ENCODE assay signal across 8 cellular contexts in genomic region chr20:34871966-34872603, GRCh38. TPM values are rescaled to one million over a fixed set of nuclear protein-coding genes. Genes with fewer than 3 reads are reported as not detected.
DNase-seq lines count a peak whose midpoint lies in the region; TF ChIP-seq lines count a peak whose summit lies in the region.

No MANE protein-coding gene starts in this region.

- H3K27me3 ChIP-seq in layer of hippocampus (ENCODE audit: control insufficient read depth, insufficient read depth, low read length) (no peaks in the 10 kb centered on the region), suprapubic skin (no peaks in the 10 kb centered on the region)

- WGBS in suprapubic skin = 38% methylated on average over 10 of the region's 10 CpGs

- no peaks in the 10 kb centered on the region for H3K36me3 ChIP-seq in suprapubic skin

- intact Hi-C loops in activated CD4-positive, alpha-beta T cell treated with anti-CD3 and anti-CD28 coated beads, Interleukin-2, amount 10 ng/mL, durations not matched to agents 24 days and 14 days (cut with micrococcal nuclease) = loop anchor here (1.0 to 5.0 kb wide), 4 partner anchors 47 to 405 kb away; partner anchors contain the start of genes MMP24OS, NCOA6 and TRPC4AP

- H3K4me3 ChIP-seq in suprapubic skin = peak overlapping the region; percentile 68

- peak overlapping the region; percentile 94 for H3K4me3 Mint-ChIP-seq in activated CD4-positive, alpha-beta T cell treated with anti-CD3 and anti-CD28 coated beads, Interleukin-2, amount 10 ng/mL, durations not matched to agents 24 days and 14 days
- H3K4me3 Mint-ChIP-seq in activated naive CD8-positive, alpha-beta T cell treated with anti-CD3 and anti-CD28 coated beads for 36 hours = peak overlapping the region; percentile 76

- peak overlapping the region; percentile 81 for H3K27ac Mint-ChIP-seq in activated CD4-positive, alpha-beta T cell treated with anti-CD3 and anti-CD28 coated beads, Interleukin-2, amount 10 ng/mL, durations not matched to agents 24 days and 14 days
- peak overlapping the region; percentile 32 for H3K27ac Mint-ChIP-seq in activated naive CD8-positive, alpha-beta T cell treated with anti-CD3 and anti-CD28 coated beads for 36 hours

- no peak for TF ChIP-seq POLR2A in suprapubic skin (IDR thresholded peaks at IDR 0.05)

- peaks cover 4% of the 10 kb centered on the region for H3K36me3 Mint-ChIP-seq in activated CD4-positive, alpha-beta T cell treated with anti-CD3 and anti-CD28 coated beads, Interleukin-2, amount 10 ng/mL, durations not matched to agents 24 days and 14 days (ENCODE audit: low read depth)
- H3K36me3 Mint-ChIP-seq in activated naive CD8-positive, alpha-beta T cell treated with anti-CD3 and anti-CD28 coated beads for 36 hours = peaks cover 5% of the 10 kb centered on the region

- H3K27me3 Mint-ChIP-seq in activated CD4-positive, alpha-beta T cell treated with anti-CD3 and anti-CD28 coated beads, Interleukin-2, amount 10 ng/mL, durations not matched to agents 24 days and 14 days = no peaks in the 10 kb centered on the region
- H3K27me3 Mint-ChIP-seq in activated naive CD8-positive, alpha-beta T cell treated with anti-CD3 and anti-CD28 coated beads for 36 hours = no peaks in the 10 kb centered on the region

- H3K27ac ChIP-seq in layer of hippocampus (ENCODE audit: low read depth, low read length) (peak overlapping the region; percentile 77), suprapubic skin (no peak overlapping the region)

- DNase-seq in activated CD4-positive, alpha-beta T cell treated with anti-CD3 and anti-CD28 coated beads, Interleukin-2, amount 10 ng/mL, durations not matched to agents 24 days and 14 days = no peak
- DNase-seq in activated CD4-positive, alpha-beta T cell treated with anti-CD3 and anti-CD28 coated beads for 48 hours = no peak
- no peak for DNase-seq in activated naive CD8-positive, alpha-beta T cell treated with anti-CD3 and anti-CD28 coated beads for 36 hours
- no peak for DNase-seq in suprapubic skin (ENCODE audit: low spot score in 2 of 2)
- DNase-seq in NCI-H345 (lab: John Stamatoyannopoulos, UW) = no peak
- no peak for DNase-seq in HUDEP-2 (lab: John Stamatoyannopoulos, UW; ENCODE audit: unreplicated experiment in 76 of 76)
- DNase-seq in 8988T = no peak

- no peaks in the 10 kb centered on the region for H3K9me3 ChIP-seq in suprapubic skin

- H3K4me1 ChIP-seq in suprapubic skin = peaks cover 37% of the 10 kb centered on the region

- no peaks in the 10 kb centered on the region for H3K9me3 Mint-ChIP-seq in activated CD4-positive, alpha-beta T cell treated with anti-CD3 and anti-CD28 coated beads, Interleukin-2, amount 10 ng/mL, durations not matched to agents 24 days and 14 days
- H3K9me3 Mint-ChIP-seq in activated naive CD8-positive, alpha-beta T cell treated with anti-CD3 and anti-CD28 coated beads for 36 hours = no peaks in the 10 kb centered on the region

- TF ChIP-seq EP300 in suprapubic skin (IDR thresholded peaks at IDR 0.05) = no peak

- TF ChIP-seq CTCF in suprapubic skin (IDR thresholded peaks at IDR 0.05) = no peak

- H3K4me1 Mint-ChIP-seq in activated CD4-positive, alpha-beta T cell treated with anti-CD3 and anti-CD28 coated beads, Interleukin-2, amount 10 ng/mL, durations not matched to agents 24 days and 14 days = peaks cover 55% of the 10 kb centered on the region
- peaks cover 50% of the 10 kb centered on the region for H3K4me1 Mint-ChIP-seq in activated naive CD8-positive, alpha-beta T cell treated with anti-CD3 and anti-CD28 coated beads for 36 hours

RNA-seq across cellular contexts. Expression of gene GGT7, which starts 0.6 kb away (rescaled TPM):
- total RNA-seq in activated CD4-positive, alpha-beta T cell treated with anti-CD3 and anti-CD28 coated beads, Interleukin-2, amount 10 ng/mL, durations not matched to agents 24 days and 14 days = 12.8 and 14.8 TPM in 2 replicates
- total RNA-seq in activated naive CD8-positive, alpha-beta T cell treated with anti-CD3 and anti-CD28 coated beads for 36 hours = 10 to 100 TPM; 10.5 to 10.9 TPM
- total RNA-seq in suprapubic skin = 10 to 100 TPM in 3 of 4 donors, 1 to 10 TPM in 1; 4.3 to 13.1 (median 11.1) TPM

RNA-seq across cellular contexts. Expression of gene ACSS2, which starts 4.3 kb away (rescaled TPM):
- 44.8 and 54.4 TPM in 2 replicates for total RNA-seq in activated CD4-positive, alpha-beta T cell treated with anti-CD3 and anti-CD28 coated beads, Interleukin-2, amount 10 ng/mL, durations not matched to agents 24 days and 14 days
- total RNA-seq in activated naive CD8-positive, alpha-beta T cell treated with anti-CD3 and anti-CD28 coated beads for 36 hours = 10 to 100 TPM in 1 of 2 experiments, 1 to 10 TPM in 1; 8.7 to 11.0 TPM
- total RNA-seq in suprapubic skin = 100 to 1,000 TPM in 1 of 4 donors, 10 to 100 TPM in 3; 58.9 to 114 (median 85.3) TPM

RNA-seq across cellular contexts. Expression of gene NCOA6, which starts 46.6 kb away (rescaled TPM):
- total RNA-seq in activated CD4-positive, alpha-beta T cell treated with anti-CD3 and anti-CD28 coated beads, Interleukin-2, amount 10 ng/mL, durations not matched to agents 24 days and 14 days = 25.1 and 26.8 TPM in 2 replicates
- total RNA-seq in activated naive CD8-positive, alpha-beta T cell treated with anti-CD3 and anti-CD28 coated beads for 36 hours = 10 to 100 TPM; 17.3 to 19.5 TPM
- 10 to 100 TPM; 27.7 to 48.4 (median 40.5) TPM for total RNA-seq in suprapubic skin
